Comparison of ENCODE assay signal across 1 cellular context in the genomic region with DNA sequence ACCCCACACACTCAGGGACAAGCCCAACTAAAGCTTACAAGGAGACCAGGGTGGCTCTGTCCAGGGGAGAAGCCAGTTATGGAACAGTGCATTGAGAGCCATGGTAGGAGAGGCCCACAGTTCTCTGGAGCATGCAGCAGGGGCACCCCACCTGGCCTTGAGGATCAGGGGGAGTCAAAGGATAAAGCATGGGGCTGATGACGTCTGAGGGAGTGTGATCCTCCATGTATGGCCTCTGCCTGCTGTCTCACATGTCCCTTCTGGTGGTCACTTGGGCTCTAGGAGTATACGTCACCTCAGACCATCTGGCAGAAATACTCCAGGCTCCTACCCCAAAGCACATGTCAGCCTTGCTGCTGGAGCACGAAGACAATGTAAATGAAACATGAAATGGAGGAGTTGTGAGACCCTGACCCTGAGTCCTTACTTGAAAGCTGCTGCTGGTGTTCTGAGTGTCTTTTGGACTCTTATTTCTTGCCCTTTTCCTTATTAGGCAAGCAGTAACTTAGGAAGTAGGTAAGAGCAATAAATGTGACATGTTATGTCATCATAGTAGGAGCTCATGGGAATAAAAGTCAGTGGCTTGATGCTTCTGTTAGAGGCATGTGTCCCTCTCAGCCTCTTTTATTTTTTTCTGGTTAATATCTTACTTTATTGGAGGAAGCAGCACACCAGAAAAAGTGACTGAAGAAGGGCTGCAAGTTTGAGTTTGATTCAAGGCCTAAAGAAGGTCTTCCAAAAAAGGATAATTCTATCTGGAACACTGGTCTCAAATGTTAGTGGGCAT.
TF ChIP-seq lines count a peak whose summit lies in the region.

No MANE protein-coding gene starts in this region.

TF ChIP-seq in GM12878, 131 proteins besides CTCF, POLR2A, EP300 and RAD21:
- no peak for TF ChIP-seq PAX5 (IDR thresholded peaks at IDR 0.05; ENCODE audit: borderline replicate concordance, low read depth, low read length)
- TF ChIP-seq, protein P1, sequence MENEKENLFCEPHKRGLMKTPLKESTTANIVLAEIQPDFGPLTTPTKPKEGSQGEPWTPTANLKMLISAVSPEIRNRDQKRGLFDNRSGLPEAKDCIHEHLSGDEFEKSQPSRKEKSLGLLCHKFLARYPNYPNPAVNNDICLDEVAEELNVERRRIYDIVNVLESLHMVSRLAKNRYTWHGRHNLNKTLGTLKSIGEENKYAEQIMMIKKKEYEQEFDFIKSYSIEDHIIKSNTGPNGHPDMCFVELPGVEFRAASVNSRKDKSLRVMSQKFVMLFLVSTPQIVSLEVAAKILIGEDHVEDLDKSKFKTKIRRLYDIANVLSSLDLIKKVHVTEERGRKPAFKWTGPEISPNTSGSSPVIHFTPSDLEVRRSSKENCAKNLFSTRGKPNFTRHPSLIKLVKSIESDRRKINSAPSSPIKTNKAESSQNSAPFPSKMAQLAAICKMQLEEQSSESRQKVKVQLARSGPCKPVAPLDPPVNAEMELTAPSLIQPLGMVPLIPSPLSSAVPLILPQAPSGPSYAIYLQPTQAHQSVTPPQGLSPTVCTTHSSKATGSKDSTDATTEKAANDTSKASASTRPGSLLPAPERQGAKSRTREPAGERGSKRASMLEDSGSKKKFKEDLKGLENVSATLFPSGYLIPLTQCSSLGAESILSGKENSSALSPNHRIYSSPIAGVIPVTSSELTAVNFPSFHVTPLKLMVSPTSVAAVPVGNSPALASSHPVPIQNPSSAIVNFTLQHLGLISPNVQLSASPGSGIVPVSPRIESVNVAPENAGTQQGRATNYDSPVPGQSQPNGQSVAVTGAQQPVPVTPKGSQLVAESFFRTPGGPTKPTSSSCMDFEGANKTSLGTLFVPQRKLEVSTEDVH (IDR thresholded peaks at IDR 0.05; ENCODE audit: low read depth, partially characterized antibody): no peak
- TF ChIP-seq, protein P2, sequence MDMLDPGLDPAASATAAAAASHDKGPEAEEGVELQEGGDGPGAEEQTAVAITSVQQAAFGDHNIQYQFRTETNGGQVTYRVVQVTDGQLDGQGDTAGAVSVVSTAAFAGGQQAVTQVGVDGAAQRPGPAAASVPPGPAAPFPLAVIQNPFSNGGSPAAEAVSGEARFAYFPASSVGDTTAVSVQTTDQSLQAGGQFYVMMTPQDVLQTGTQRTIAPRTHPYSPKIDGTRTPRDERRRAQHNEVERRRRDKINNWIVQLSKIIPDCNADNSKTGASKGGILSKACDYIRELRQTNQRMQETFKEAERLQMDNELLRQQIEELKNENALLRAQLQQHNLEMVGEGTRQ (IDR thresholded peaks at IDR 0.05; ENCODE audit: borderline replicate concordance, low read depth, low read length): no peak
- TF ChIP-seq ETV6 (conservative IDR thresholded peaks at IDR 0.05 in 1 of 2, IDR thresholded peaks at IDR 0.05 in 1 of 2; ENCODE audit: borderline replicate concordance in 1 of 2, low read depth in 1 of 2): no peak
- TF ChIP-seq, protein P3, sequence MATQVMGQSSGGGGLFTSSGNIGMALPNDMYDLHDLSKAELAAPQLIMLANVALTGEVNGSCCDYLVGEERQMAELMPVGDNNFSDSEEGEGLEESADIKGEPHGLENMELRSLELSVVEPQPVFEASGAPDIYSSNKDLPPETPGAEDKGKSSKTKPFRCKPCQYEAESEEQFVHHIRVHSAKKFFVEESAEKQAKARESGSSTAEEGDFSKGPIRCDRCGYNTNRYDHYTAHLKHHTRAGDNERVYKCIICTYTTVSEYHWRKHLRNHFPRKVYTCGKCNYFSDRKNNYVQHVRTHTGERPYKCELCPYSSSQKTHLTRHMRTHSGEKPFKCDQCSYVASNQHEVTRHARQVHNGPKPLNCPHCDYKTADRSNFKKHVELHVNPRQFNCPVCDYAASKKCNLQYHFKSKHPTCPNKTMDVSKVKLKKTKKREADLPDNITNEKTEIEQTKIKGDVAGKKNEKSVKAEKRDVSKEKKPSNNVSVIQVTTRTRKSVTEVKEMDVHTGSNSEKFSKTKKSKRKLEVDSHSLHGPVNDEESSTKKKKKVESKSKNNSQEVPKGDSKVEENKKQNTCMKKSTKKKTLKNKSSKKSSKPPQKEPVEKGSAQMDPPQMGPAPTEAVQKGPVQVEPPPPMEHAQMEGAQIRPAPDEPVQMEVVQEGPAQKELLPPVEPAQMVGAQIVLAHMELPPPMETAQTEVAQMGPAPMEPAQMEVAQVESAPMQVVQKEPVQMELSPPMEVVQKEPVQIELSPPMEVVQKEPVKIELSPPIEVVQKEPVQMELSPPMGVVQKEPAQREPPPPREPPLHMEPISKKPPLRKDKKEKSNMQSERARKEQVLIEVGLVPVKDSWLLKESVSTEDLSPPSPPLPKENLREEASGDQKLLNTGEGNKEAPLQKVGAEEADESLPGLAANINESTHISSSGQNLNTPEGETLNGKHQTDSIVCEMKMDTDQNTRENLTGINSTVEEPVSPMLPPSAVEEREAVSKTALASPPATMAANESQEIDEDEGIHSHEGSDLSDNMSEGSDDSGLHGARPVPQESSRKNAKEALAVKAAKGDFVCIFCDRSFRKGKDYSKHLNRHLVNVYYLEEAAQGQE (IDR thresholded peaks at IDR 0.05; ENCODE audit: low read depth, low read length): no peak
- TF ChIP-seq SMC3 (IDR thresholded peaks at IDR 0.05; ENCODE audit: borderline replicate concordance, low read length): no peak
- TF ChIP-seq EGR1 (IDR thresholded peaks at IDR 0.05; ENCODE audit: borderline replicate concordance in 1 of 2, low read depth in 2 of 2, low read length in 2 of 2): no peak
- TF ChIP-seq MYC (IDR thresholded peaks at IDR 0.05; ENCODE audit: insufficient read depth, insufficient read length, insufficient replicate concordance, low read length, severe bottlenecking): no peak
- TF ChIP-seq, protein P4, sequence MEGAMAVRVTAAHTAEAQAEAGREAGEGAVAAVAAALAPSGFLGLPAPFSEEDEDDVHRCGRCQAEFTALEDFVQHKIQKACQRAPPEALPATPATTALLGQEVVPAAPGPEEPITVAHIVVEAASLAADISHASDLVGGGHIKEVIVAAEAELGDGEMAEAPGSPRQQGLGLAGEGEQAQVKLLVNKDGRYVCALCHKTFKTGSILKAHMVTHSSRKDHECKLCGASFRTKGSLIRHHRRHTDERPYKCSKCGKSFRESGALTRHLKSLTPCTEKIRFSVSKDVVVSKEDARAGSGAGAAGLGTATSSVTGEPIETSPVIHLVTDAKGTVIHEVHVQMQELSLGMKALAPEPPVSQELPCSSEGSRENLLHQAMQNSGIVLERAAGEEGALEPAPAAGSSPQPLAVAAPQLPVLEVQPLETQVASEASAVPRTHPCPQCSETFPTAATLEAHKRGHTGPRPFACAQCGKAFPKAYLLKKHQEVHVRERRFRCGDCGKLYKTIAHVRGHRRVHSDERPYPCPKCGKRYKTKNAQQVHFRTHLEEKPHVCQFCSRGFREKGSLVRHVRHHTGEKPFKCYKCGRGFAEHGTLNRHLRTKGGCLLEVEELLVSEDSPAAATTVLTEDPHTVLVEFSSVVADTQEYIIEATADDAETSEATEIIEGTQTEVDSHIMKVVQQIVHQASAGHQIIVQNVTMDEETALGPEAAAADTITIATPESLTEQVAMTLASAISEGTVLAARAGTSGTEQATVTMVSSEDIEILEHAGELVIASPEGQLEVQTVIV (IDR thresholded peaks at IDR 0.05; ENCODE audit: borderline replicate concordance, partially characterized antibody): no peak
- TF ChIP-seq, protein P5, sequence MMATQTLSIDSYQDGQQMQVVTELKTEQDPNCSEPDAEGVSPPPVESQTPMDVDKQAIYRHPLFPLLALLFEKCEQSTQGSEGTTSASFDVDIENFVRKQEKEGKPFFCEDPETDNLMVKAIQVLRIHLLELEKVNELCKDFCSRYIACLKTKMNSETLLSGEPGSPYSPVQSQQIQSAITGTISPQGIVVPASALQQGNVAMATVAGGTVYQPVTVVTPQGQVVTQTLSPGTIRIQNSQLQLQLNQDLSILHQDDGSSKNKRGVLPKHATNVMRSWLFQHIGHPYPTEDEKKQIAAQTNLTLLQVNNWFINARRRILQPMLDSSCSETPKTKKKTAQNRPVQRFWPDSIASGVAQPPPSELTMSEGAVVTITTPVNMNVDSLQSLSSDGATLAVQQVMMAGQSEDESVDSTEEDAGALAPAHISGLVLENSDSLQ (IDR thresholded peaks at IDR 0.05): no peak
